ENCODE assay signal across 8 cellular contexts in the genomic region with DNA sequence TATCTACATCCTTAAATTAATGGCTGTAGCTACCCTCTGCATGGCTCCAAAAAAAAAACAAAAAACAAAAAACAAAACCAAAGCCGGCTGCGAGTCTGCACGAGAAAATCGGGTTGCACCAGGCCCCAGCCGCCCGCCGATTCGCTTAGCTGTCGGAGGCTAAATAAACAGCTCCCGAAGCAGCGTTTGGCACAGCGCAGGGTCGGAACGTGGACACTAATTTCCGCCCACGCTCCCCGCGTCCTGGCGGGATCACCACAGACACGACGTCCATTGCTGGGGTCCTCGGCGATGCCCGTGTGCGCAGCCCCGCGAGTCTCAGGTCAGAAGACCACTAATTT. TPM values are rescaled to one million over a fixed set of nuclear protein-coding genes. Genes with fewer than 3 reads are reported as not detected.
DNase-seq lines count a peak whose midpoint lies in the region; ATAC-seq and TF ChIP-seq lines count a peak whose summit lies in the region.

No MANE protein-coding gene starts in this region.

- H3K27me3 ChIP-seq in smooth muscle cell (ENCODE audit: low read depth): no peaks in the 10 kb centered on the region

- peak overlapping the region; percentile 92 for H3K27ac ChIP-seq in smooth muscle cell (ENCODE audit: low read depth)

- peaks cover 20% of the 10 kb centered on the region for H4K20me1 ChIP-seq in smooth muscle cell (ENCODE audit: low read depth)

- peaks cover 9% of the 10 kb centered on the region for H3F3A ChIP-seq in smooth muscle cell (ENCODE audit: low read depth)

- H2AFZ ChIP-seq in smooth muscle cell (ENCODE audit: low read depth): peak overlapping the region; percentile 89

- no peaks in the 10 kb centered on the region for H3K36me3 ChIP-seq in smooth muscle cell (ENCODE audit: low read depth)

- peak overlapping the region; percentile 88 for H3K9ac ChIP-seq in smooth muscle cell (ENCODE audit: low read depth)

- WGBS in smooth muscle cell (ENCODE audit: low lambda C conversion rate): 1% methylated on average over 27 of the region's 27 CpGs

- H3K4me1 ChIP-seq in smooth muscle cell (ENCODE audit: low read depth): peaks cover 28% of the 10 kb centered on the region

- in situ Hi-C loops in astrocyte of the spinal cord (cut with HindIII; ENCODE audit: low sequenced_read_pairs): no loop called here

- ATAC-seq in SK-N-SH treated with all-trans-retinoic acid at 6 μM for 48 hours (peak; percentile 49), HG03159 (IDR thresholded peaks at IDR 0.05; ENCODE audit: unreplicated experiment) (no peak)

- peak overlapping the region; percentile 89 for H3K4me2 ChIP-seq in smooth muscle cell

- TF ChIP-seq CTCF in astrocyte of the spinal cord (IDR thresholded peaks at IDR 0.05; ENCODE audit: low read depth, low read length) (no peak), smooth muscle cell (IDR thresholded peaks at IDR 0.05; ENCODE audit: borderline replicate concordance, insufficient read depth, poor library complexity, severe bottlenecking) (no peak)

- DNase-seq in NCI-H748 (lab: John Stamatoyannopoulos, UW; ENCODE audit: unreplicated experiment): peak; percentile 73
- no peak for DNase-seq in NCI-H748 treated with DMSO at 0.1 percent for 48 hours (lab: John Stamatoyannopoulos, UW)
- peak in 43 of 76 experiments; percentile 13 to 67 (median 46) for DNase-seq in HUDEP-2 (lab: John Stamatoyannopoulos, UW; ENCODE audit: unreplicated experiment in 76 of 76)
- no peak for DNase-seq in astrocyte of the spinal cord (ENCODE audit: low read depth, low spot score)
- peak; percentile 67 for DNase-seq in smooth muscle cell (lab: John Stamatoyannopoulos, UW; ENCODE audit: unreplicated experiment)

- H3K9me3 ChIP-seq in iPS-18c (ENCODE audit: control insufficient read depth, insufficient read depth, low read length): no peaks in the 10 kb centered on the region
- no peaks in the 10 kb centered on the region for H3K9me3 ChIP-seq in smooth muscle cell (replicated peaks; ENCODE audit: low read depth)

- H3K4me3 ChIP-seq in astrocyte of the spinal cord (ENCODE audit: low read depth, low read length): peak overlapping the region; percentile 75
- H3K4me3 ChIP-seq in iPS-18c (ENCODE audit: insufficient read depth, low read depth, low read length): peak overlapping the region; percentile 91
- peak overlapping the region; percentile 95 for H3K4me3 ChIP-seq in smooth muscle cell

- peaks cover 42% of the 10 kb centered on the region for H3K79me2 ChIP-seq in smooth muscle cell (ENCODE audit: low read depth)

TF ChIP-seq in SK-N-SH treated with all-trans-retinoic acid at 6 μM for 48 hours, 23 proteins besides CTCF, POLR2A, EP300 and RAD21:
- TF ChIP-seq TSHZ2 (CRISPR knock-in tag; IDR thresholded peaks at IDR 0.05): no peak
- no peak for TF ChIP-seq TCF4 (CRISPR knock-in tag; IDR thresholded peaks at IDR 0.05; ENCODE audit: borderline replicate concordance)
- no peak for TF ChIP-seq ARNTL (CRISPR knock-in tag; IDR thresholded peaks at IDR 0.05; ENCODE audit: borderline replicate concordance, low read depth)
- no peak for TF ChIP-seq PATZ1 (CRISPR knock-in tag; IDR thresholded peaks at IDR 0.05; ENCODE audit: borderline replicate concordance)
- no peak for TF ChIP-seq ZNF565 (CRISPR knock-in tag; conservative IDR thresholded peaks at IDR 0.05; ENCODE audit: low read depth)
- no peak for TF ChIP-seq ESRRG (CRISPR knock-in tag; IDR thresholded peaks at IDR 0.05)
- TF ChIP-seq, protein P1, sequence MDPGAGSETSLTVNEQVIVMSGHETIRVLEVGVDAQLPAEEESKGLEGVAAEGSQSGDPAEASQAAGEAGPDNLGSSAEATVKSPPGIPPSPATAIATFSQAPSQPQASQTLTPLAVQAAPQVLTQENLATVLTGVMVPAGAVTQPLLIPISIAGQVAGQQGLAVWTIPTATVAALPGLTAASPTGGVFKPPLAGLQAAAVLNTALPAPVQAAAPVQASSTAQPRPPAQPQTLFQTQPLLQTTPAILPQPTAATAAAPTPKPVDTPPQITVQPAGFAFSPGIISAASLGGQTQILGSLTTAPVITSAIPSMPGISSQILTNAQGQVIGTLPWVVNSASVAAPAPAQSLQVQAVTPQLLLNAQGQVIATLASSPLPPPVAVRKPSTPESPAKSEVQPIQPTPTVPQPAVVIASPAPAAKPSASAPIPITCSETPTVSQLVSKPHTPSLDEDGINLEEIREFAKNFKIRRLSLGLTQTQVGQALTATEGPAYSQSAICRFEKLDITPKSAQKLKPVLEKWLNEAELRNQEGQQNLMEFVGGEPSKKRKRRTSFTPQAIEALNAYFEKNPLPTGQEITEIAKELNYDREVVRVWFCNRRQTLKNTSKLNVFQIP (CRISPR knock-in tag; IDR thresholded peaks at IDR 0.05; ENCODE audit: borderline replicate concordance, low read depth): no peak
- no peak for TF ChIP-seq ISL1 (CRISPR knock-in tag; IDR thresholded peaks at IDR 0.05)
- TF ChIP-seq CSDC2 (CRISPR knock-in tag; IDR thresholded peaks at IDR 0.05): no peak
- no peak for TF ChIP-seq GLIS3 (CRISPR knock-in tag; IDR thresholded peaks at IDR 0.05)
- no peak for TF ChIP-seq ZFP30 (CRISPR knock-in tag; IDR thresholded peaks at IDR 0.05)
- no peak for TF ChIP-seq RARB (CRISPR knock-in tag; IDR thresholded peaks at IDR 0.05)

RNA-seq across cellular contexts. Expression of gene ERC1, which starts 0.7 kb away (rescaled TPM):
- total RNA-seq in smooth muscle cell: 17.6 and 39.2 TPM in 2 replicates
- 13.8 and 22.9 TPM in 2 replicates for polyA plus RNA-seq in smooth muscle cell

RNA-seq across cellular contexts. Expression of gene RAD52, which starts 40.8 kb away (rescaled TPM):
- total RNA-seq in smooth muscle cell: 5.8 and 15.1 TPM in 2 replicates
- 2.8 and 4.4 TPM in 2 replicates for polyA plus RNA-seq in smooth muscle cell

Comparison
In these comparisons a context has a peak if more than half of its experiments do, and no peak if none do; other contexts are left out.
1. DNase-seq: peak in NCI-H748 (single experiment), HUDEP-2 (43 of 76) and smooth muscle cell (single experiment); none in NCI-H748 treated with DMSO at 0.1 percent for 48 hours (single experiment) and astrocyte of the spinal cord (single experiment).
2. Peak in every context shown above with its lines, with median percentiles within 50 percentile points of each other: H3K4me3 ChIP-seq.